Comparison of ENCODE assay signal across 8 cellular contexts in genomic region chr22:46079861-46080821, GRCh38.
DNase-seq lines count a peak whose midpoint lies in the region; ATAC-seq and TF ChIP-seq lines count a peak whose summit lies in the region.

No MANE protein-coding gene starts in this region.

- H3K27me3 ChIP-seq in body of pancreas = no peaks in the 10 kb centered on the region
- no peaks in the 10 kb centered on the region for H3K27me3 ChIP-seq in uterus

- H3K27ac Mint-ChIP-seq in activated naive CD4-positive, alpha-beta T cell treated with anti-CD3 and anti-CD28 coated beads, Interleukin-2, amount 50 U/mL, for 24 hours = peak overlapping the region; percentile 59

- H3K4me3 Mint-ChIP-seq in activated naive CD4-positive, alpha-beta T cell treated with anti-CD3 and anti-CD28 coated beads, Interleukin-2, amount 50 U/mL, for 24 hours = no peak overlapping the region

- intact Hi-C loops in body of pancreas (cut with DNase I) = no loop called here
- intact Hi-C loops in uterus (cut with DNase I; ENCODE audit: low total_unique reads) = loop anchor here (10.0 kb wide), 1 partner anchor 65 kb away; no protein-coding TSS in a partner anchor

- TF ChIP-seq CTCF in body of pancreas (IDR thresholded peaks at IDR 0.05) = peak in 1 of 7 experiments; percentile 7
- no peak for TF ChIP-seq CTCF in uterus (IDR thresholded peaks at IDR 0.05)

- peaks cover 1% of the 10 kb centered on the region for H3K36me3 Mint-ChIP-seq in activated naive CD4-positive, alpha-beta T cell treated with anti-CD3 and anti-CD28 coated beads, Interleukin-2, amount 50 U/mL, for 24 hours

- H3K36me3 ChIP-seq in body of pancreas (replicated peaks in 1 of 2; ENCODE audit: insufficient read depth in 1 of 2, low read depth in 2 of 2) = no peaks in the 10 kb centered on the region
- no peaks in the 10 kb centered on the region for H3K36me3 ChIP-seq in uterus

- TF ChIP-seq POLR2A in body of pancreas (IDR thresholded peaks at IDR 0.05) (peak; percentile 22 to 55 (median 44)), uterus (IDR thresholded peaks at IDR 0.05) (peak; percentile 68 to 71)

- H3K27ac ChIP-seq in body of pancreas (peak overlapping the region; percentile 98 to 100 (median 98)), uterus (peak overlapping the region; percentile 99 to 100)

- H3K4me1 ChIP-seq in body of pancreas (peaks cover 97% of the 10 kb centered on the region), uterus (peaks cover 0 to 21% of the 10 kb centered on the region in 2 donors)

- ATAC-seq in body of pancreas (peak; percentile 45), left lobe of liver (peak; percentile 5), HG02885 (IDR thresholded peaks at IDR 0.05; ENCODE audit: poor library complexity, unreplicated experiment) (no peak)

- H3K4me3 ChIP-seq in body of pancreas (no peak overlapping the region), uterus (peak overlapping the region; percentile 88 to 94)

- DNase-seq in activated naive CD4-positive, alpha-beta T cell treated with Interleukin-2 at 50 U/mL for 16 hours = no peak
- DNase-seq in body of pancreas (peak; percentile 75 to 79 (median 78)), left lobe of liver (ENCODE audit: low spot score) (peak; percentile 50), uterus (peak; percentile 88 to 89), DMS53 (lab: John Stamatoyannopoulos, UW) (no peak)
- DNase-seq in activated CD4-positive, alpha-beta T cell treated with anti-CD3 and anti-CD28 coated beads, Interleukin-2, amount 50 U/mL, for 4 hours = no peak

- H3K27me3 Mint-ChIP-seq in activated naive CD4-positive, alpha-beta T cell treated with anti-CD3 and anti-CD28 coated beads, Interleukin-2, amount 50 U/mL, for 24 hours = no peaks in the 10 kb centered on the region

- H3K4me1 Mint-ChIP-seq in activated naive CD4-positive, alpha-beta T cell treated with anti-CD3 and anti-CD28 coated beads, Interleukin-2, amount 50 U/mL, for 24 hours = peaks cover 34% of the 10 kb centered on the region

- H3K9me3 ChIP-seq in body of pancreas (no peaks in the 10 kb centered on the region), uterus (no peaks in the 10 kb centered on the region)

- no peaks in the 10 kb centered on the region for H3K9me3 Mint-ChIP-seq in activated naive CD4-positive, alpha-beta T cell treated with anti-CD3 and anti-CD28 coated beads, Interleukin-2, amount 50 U/mL, for 24 hours

- 2 to 11% methylated on average over 30 to 44 of the region's 57 CpGs for WGBS in body of pancreas, 2 donors

Comparison
In these comparisons a context has a peak if more than half of its experiments do, and no peak if none do; other contexts are left out.
1. DNase-seq: peak in body of pancreas (4 of 4), left lobe of liver (single experiment) and uterus (2 of 2); none in activated naive CD4-positive, alpha-beta T cell treated with Interleukin-2 at 50 U/mL for 16 hours (single experiment), DMS53 (single experiment) and activated CD4-positive, alpha-beta T cell treated with anti-CD3 and anti-CD28 coated beads, Interleukin-2, amount 50 U/mL, for 4 hours (0 of 2).
2. H3K4me3 ChIP-seq: peak in uterus (2 of 2); none in body of pancreas (0 of 2).